Comparison of ENCODE assay signal across 8 cellular contexts in the genomic region with DNA sequence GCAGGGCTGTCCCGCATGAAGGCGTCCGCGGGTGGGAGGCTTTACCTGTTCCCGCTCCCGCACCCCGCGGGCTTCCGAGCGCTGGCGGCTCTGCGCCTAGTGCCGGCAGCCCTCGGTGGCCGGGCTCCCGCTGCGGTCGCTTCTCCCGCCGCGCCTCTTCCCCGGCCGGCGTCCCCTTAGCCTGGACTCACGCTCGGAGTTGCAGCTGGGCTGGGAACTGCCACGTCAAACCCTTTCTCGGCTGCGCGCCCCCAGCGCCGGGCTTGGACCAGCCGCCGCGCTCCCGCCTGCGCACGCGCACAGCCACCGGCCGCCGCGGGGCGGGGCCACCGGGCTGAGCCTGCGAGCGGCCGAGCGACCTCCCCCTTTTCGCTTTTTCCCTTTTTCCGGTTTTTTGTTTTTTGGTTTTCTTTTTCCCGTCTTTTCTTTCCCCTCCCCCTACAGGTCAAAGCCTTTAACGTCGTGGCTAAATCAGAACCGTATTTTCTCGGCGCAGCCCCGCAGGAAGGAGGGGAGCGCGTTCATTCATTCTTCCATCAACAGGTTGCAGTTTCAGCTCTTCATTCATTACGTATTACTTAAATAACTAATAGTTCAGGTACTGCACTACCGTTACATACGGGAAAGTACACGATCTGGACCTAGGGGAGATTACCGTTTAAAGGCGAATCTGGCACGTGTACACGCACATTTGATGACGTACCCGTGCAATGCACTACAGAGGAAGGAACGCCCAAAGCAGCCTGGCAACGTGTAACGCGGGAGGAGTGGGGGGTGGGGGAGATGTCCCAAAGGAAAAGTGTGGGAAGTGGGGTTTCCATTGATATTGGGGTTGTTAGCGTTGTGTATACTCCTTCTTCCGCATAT. TPM values are rescaled to one million over a fixed set of nuclear protein-coding genes. Genes with fewer than 3 reads are reported as not detected.
DNase-seq lines count a peak whose midpoint lies in the region; ATAC-seq and TF ChIP-seq lines count a peak whose summit lies in the region.

TSS of gene SEC24D (minus strand) at position 231 of the 867 bp plus-strand sequence. CDS start 2,430 bp downstream, outside the sequence.

- H3K27me3 Mint-ChIP-seq in IgD-negative memory B cell, result peaks cover 3% of the 10 kb centered on the region
- peaks cover 0 to 4% (median 0%) of the 10 kb centered on the region in 5 donors for H3K27me3 Mint-ChIP-seq in naive thymus-derived CD8-positive, alpha-beta T cell

- H3K27ac Mint-ChIP-seq in IgD-negative memory B cell, result peak within 1 kb of the TSS; percentile 90 to 99 (median 95)
- peak within 1 kb of the TSS; percentile 91 to 99 (median 96) for H3K27ac Mint-ChIP-seq in naive thymus-derived CD8-positive, alpha-beta T cell

- DNase-seq in DMS79 (lab: John Stamatoyannopoulos, UW), result peak; percentile 20
- peak; percentile 91 for DNase-seq in RKO (ENCODE audit: low spot score)
- DNase-seq in activated T-helper 1 cell treated with anti-CD3 and anti-CD28 coated beads, Interleukin-2, amount 50 U/mL, for 16 hours (ENCODE audit: low read depth in 1 of 2, low spot score in 1 of 2), result peak; percentile 57 to 82
- DNase-seq in fibroblast of mammary gland (ENCODE audit: low read depth), result peak; percentile 85
- peak; percentile 71 to 91 (median 82) for DNase-seq in naive thymus-derived CD8-positive, alpha-beta T cell
- DNase-seq in stimulated activated naive CD4-positive, alpha-beta T cell (lab: John Stamatoyannopoulos, UW), result peak; percentile 63 to 81 (median 74)

- peak within 1 kb of the TSS; percentile 98 for H3K4me3 ChIP-seq in fibroblast of mammary gland (ENCODE audit: control insufficient read depth, low read depth, low read length)

- peak; percentile 73 for ATAC-seq in GM21576 (IDR thresholded peaks at IDR 0.05; ENCODE audit: unreplicated experiment)
- ATAC-seq in naive thymus-derived CD8-positive, alpha-beta T cell, result peak; percentile 82 to 88

- H3K4me3 Mint-ChIP-seq in IgD-negative memory B cell, result peak within 1 kb of the TSS; percentile 96 to 100 (median 99)
- H3K4me3 Mint-ChIP-seq in naive thymus-derived CD8-positive, alpha-beta T cell, result peak within 1 kb of the TSS; percentile 93 to 100 (median 100)

- no peak for TF ChIP-seq CTCF in fibroblast of mammary gland (conservative IDR thresholded peaks at IDR 0.05; ENCODE audit: control insufficient read depth, insufficient read depth, low read depth, low read length)

- POLR2A ChIA-PET in naive thymus-derived CD8-positive, alpha-beta T cell (lab: Charles Lee), result interaction anchor here (1.2 kb wide), 2 partner anchors 14 to 151 kb away, joined by 4 to 5 read pairs; partner anchors contain the start of gene METTL14

- H3K4me1 Mint-ChIP-seq in IgD-negative memory B cell, result peaks cover 6 to 22% (median 18%) of the 10 kb centered on the region in 3 donors
- H3K4me1 Mint-ChIP-seq in naive thymus-derived CD8-positive, alpha-beta T cell, result peaks cover 6 to 29% (median 17%) of the 10 kb centered on the region in 4 donors

- H3K36me3 Mint-ChIP-seq in IgD-negative memory B cell, result peaks cover 2% of the 10 kb centered on the region
- H3K36me3 Mint-ChIP-seq in naive thymus-derived CD8-positive, alpha-beta T cell, result peaks cover 4 to 14% (median 9%) of the 10 kb centered on the region in 3 donors

- H3K9me3 Mint-ChIP-seq in IgD-negative memory B cell, result peaks cover 0 to 2% (median 0%) of the 10 kb centered on the region in 3 donors
- no peaks in the 10 kb centered on the region for H3K9me3 Mint-ChIP-seq in naive thymus-derived CD8-positive, alpha-beta T cell

RNA-seq across cellular contexts. Expression of gene SEC24D, which starts in this region (rescaled TPM):
- 12.9 TPM for polyA plus RNA-seq in IgD-negative memory B cell
- 10 to 100 TPM; 14.3 to 19.8 TPM for total RNA-seq in naive thymus-derived CD8-positive, alpha-beta T cell
- polyA plus RNA-seq in naive thymus-derived CD8-positive, alpha-beta T cell, result 1 to 10 TPM; 7.2 to 9.8 (median 8.0) TPM

Comparison
In these comparisons a context has a peak if more than half of its experiments do, and no peak if none do; other contexts are left out.
1. Peak in every context shown above with its lines: DNase-seq, ATAC-seq and H3K4me3 ChIP-seq.
2. DNase-seq: peak in every context shown above with its lines; median percentile 91 in RKO; 85 in fibroblast of mammary gland; 82 in naive thymus-derived CD8-positive, alpha-beta T cell; 74 in stimulated activated naive CD4-positive, alpha-beta T cell; 70 in activated T-helper 1 cell treated with anti-CD3 and anti-CD28 coated beads, Interleukin-2, amount 50 U/mL, for 16 hours; 20 in DMS79.